In the genomic region with DNA sequence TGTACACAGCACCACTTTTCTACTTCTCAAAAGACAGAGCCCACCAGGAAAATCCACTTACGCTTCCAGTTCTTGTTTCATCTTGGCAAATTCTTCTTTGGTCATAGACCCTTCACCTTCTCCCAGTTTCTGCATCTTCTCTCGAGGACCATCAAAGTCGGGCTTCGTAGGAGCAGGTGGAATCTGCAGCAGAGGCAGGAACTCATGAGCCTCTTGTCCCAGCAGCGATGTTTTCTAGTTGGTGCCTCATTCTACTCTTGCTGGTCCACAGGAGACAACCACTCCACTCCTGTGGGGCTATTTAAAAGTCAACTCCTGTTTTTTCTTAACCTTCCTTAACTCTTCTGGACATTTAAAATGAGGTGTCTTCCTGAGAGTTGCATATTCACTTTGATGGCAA, we compare ENCODE assay signal across 1 cellular context.
TF ChIP-seq lines count a peak whose summit lies in the region.

No MANE protein-coding gene starts in this region.

TF ChIP-seq in WTC11, 78 proteins besides CTCF, POLR2A, EP300 and RAD21 (continued from another document):
- TF ChIP-seq, protein P1, sequence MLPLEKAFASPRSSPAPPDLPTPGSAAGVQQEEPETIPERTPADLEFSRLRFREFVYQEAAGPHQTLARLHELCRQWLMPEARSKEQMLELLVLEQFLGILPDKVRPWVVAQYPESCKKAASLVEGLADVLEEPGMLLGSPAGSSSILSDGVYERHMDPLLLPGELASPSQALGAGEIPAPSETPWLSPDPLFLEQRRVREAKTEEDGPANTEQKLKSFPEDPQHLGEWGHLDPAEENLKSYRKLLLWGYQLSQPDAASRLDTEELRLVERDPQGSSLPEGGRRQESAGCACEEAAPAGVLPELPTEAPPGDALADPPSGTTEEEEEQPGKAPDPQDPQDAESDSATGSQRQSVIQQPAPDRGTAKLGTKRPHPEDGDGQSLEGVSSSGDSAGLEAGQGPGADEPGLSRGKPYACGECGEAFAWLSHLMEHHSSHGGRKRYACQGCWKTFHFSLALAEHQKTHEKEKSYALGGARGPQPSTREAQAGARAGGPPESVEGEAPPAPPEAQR (CRISPR knock-in tag; IDR thresholded peaks at IDR 0.05): no peak
